ENCODE assay signal across 1 cellular context in genomic region chr1:7810395-7810794, GRCh38.
TF ChIP-seq lines count a peak whose summit lies in the region.

No MANE protein-coding gene starts in this region.

TF ChIP-seq in K562, 482 proteins besides CTCF, POLR2A, EP300 and RAD21 (continued from another document):
- TF ChIP-seq, protein P1, sequence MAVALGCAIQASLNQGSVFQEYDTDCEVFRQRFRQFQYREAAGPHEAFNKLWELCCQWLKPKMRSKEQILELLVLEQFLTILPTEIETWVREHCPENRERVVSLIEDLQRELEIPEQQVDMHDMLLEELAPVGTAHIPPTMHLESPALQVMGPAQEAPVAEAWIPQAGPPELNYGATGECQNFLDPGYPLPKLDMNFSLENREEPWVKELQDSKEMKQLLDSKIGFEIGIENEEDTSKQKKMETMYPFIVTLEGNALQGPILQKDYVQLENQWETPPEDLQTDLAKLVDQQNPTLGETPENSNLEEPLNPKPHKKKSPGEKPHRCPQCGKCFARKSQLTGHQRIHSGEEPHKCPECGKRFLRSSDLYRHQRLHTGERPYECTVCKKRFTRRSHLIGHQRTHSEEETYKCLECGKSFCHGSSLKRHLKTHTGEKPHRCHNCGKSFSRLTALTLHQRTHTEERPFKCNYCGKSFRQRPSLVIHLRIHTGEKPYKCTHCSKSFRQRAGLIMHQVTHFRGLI (CRISPR knock-in tag; IDR thresholded peaks at IDR 0.05) = no peak
- no peak for TF ChIP-seq STAT5A (IDR thresholded peaks at IDR 0.05; ENCODE audit: borderline replicate concordance, low read length)
- TF ChIP-seq HSF4 (CRISPR knock-in tag; IDR thresholded peaks at IDR 0.05; ENCODE audit: borderline replicate concordance) = no peak
- no peak for TF ChIP-seq BRF1 (IDR thresholded peaks at IDR 0.05; ENCODE audit: borderline replicate concordance, extremely low read depth, insufficient read length)
- TF ChIP-seq ZBED1 (IDR thresholded peaks at IDR 0.05) = no peak
- no peak for TF ChIP-seq STAG1 (CRISPR knock-in tag; IDR thresholded peaks at IDR 0.05; ENCODE audit: borderline replicate concordance)
- TF ChIP-seq TCFL5 (CRISPR knock-in tag; conservative IDR thresholded peaks at IDR 0.05) = no peak
- no peak for TF ChIP-seq CREB5 (CRISPR knock-in tag; IDR thresholded peaks at IDR 0.05)
- no peak for TF ChIP-seq FUS (optimal IDR thresholded peaks at IDR 0.05; ENCODE audit: low read depth, low read length)
- TF ChIP-seq ATF7 (IDR thresholded peaks at IDR 0.05) = 0 out of 2 replicates have a peak, but pooled peaks have one; percentile 27
- no peak for TF ChIP-seq E2F4 (CRISPR knock-in tag; IDR thresholded peaks at IDR 0.05; ENCODE audit: low read depth)
- no peak for TF ChIP-seq FOXP1 (CRISPR knock-in tag; IDR thresholded peaks at IDR 0.05)
- TF ChIP-seq, protein P2, sequence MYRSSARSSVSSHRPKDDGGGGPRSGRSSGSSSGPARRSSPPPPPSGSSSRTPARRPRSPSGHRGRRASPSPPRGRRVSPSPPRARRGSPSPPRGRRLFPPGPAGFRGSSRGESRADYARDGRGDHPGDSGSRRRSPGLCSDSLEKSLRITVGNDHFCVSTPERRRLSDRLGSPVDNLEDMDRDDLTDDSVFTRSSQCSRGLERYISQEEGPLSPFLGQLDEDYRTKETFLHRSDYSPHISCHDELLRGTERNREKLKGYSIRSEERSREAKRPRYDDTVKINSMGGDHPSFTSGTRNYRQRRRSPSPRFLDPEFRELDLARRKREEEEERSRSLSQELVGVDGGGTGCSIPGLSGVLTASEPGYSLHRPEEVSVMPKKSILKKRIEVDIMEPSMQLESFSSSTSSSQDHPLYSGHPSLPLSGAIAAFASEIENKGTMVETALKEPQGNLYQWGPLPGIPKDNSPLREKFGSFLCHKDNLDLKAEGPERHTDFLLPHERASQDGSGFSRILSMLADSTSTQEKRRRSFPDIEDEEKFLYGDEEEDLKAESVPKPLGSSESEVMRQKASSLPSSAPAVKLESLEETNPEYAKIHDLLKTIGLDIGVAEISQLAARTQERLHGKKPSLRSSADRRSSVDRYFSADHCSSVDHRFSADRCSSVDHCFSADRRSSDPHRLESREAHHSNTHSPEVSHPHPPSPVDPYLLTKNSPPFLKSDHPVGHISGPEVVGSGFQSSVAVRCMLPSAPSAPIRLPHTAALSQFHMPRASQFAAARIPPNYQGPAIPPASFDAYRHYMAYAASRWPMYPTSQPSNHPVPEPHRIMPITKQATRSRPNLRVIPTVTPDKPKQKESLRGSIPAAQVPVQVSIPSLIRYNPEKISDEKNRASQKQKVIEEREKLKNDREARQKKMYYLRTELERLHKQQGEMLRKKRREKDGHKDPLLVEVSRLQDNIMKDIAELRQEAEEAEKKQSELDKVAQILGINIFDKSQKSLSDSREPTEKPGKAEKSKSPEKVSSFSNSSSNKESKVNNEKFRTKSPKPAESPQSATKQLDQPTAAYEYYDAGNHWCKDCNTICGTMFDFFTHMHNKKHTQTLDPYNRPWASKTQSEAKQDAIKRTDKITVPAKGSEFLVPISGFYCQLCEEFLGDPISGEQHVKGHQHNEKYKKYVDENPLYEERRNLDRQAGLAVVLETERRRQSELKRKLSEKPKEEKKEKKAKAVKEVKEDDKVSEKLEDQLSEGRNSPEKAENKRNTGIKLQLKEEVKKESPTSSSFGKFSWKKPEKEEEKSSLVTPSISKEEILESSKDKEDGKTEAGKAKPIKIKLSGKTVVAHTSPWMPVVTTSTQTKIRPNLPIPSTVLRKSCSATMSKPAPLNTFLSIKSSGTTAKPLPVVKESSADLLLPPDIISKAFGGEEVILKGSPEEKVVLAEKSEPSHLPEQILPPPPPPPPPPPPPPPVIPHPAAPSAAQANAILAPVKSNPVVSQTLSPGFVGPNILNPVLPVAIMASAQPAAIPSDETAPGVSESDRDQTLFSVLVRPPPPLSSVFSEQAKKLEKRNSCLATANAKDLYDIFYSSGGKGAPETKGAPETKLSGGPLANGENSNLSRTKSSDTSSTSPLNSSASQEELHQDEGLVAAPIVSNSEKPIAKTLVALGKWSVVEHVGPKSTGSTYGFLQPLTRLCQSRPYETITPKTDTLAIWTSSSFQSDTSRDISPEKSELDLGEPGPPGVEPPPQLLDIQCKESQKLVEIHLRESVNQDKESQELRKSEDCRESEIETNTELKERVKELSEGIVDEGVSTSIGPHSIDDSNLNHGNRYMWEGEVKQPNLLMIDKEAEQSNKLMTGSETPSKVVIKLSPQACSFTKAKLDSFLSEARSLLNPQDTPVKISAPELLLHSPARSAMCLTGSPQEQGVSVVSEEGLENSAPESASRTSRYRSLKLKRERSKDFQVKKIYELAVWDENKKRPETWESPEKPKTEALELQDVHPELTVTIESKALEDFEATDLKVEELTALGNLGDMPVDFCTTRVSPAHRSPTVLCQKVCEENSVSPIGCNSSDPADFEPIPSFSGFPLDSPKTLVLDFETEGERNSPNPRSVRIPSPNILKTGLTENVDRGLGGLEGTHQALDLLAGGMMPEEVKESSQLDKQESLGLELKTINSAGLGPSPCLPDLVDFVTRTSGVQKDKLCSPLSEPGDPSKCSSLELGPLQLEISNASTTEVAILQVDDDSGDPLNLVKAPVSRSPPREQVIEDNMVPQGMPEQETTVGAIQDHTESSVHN (IDR thresholded peaks at IDR 0.05; ENCODE audit: borderline replicate concordance in 1 of 2, low read depth in 1 of 2) = no peak
- TF ChIP-seq ZBTB1 (CRISPR knock-in tag; IDR thresholded peaks at IDR 0.05; ENCODE audit: borderline replicate concordance, low read depth) = no peak
- TF ChIP-seq JUN (IDR thresholded peaks at IDR 0.05; ENCODE audit: borderline replicate concordance, low read depth, low read length) = peak; percentile 96
- TF ChIP-seq JUN (CRISPR knock-in tag; IDR thresholded peaks at IDR 0.05; ENCODE audit: borderline replicate concordance) = no peak
- no peak for TF ChIP-seq HDAC3 (IDR thresholded peaks at IDR 0.05; ENCODE audit: borderline replicate concordance, partially characterized antibody)
- TF ChIP-seq SMARCE1 (IDR thresholded peaks at IDR 0.05) = peak; percentile 52; the same call in 1 of the 2 replicates
- no peak for TF ChIP-seq EP400 (IDR thresholded peaks at IDR 0.05)
- no peak for TF ChIP-seq MXD1 (CRISPR knock-in tag; IDR thresholded peaks at IDR 0.05; ENCODE audit: borderline replicate concordance, poor library complexity, severe bottlenecking)
